8 cellular contexts compared by ENCODE assay signal in the genomic region with DNA sequence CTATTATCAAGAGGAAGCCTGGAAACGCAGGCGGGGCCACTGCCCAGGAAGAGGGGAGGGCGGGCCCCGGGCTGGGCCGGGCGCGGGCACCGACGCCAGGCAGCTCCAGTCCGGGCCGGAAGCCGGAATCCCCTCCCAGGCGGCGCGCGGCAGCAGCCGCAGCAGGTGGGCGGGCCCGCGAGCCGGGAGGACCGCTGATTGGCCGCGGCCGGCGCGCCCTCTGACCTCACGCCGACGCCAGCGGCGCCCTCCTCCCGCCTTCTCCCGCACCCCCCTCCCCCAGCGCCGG. TPM values are rescaled to one million over a fixed set of nuclear protein-coding genes. Genes with fewer than 3 reads are reported as not detected.
DNase-seq lines count a peak whose midpoint lies in the region; ATAC-seq, FAIRE-seq and TF ChIP-seq lines count a peak whose summit lies in the region.

No MANE protein-coding gene starts in this region.

- no peaks in the 10 kb centered on the region for H3K27me3 ChIP-seq in ACC112 (ENCODE audit: insufficient read depth, low read length)
- no peaks in the 10 kb centered on the region for H3K27me3 ChIP-seq in WERI-Rb-1 (ENCODE audit: insufficient read depth, low read depth, severe bottlenecking)
- no peaks in the 10 kb centered on the region for H3K27me3 ChIP-seq in mammary epithelial cell (ENCODE audit: insufficient read depth, low read length)
- no peaks in the 10 kb centered on the region for H3K27me3 ChIP-seq in small intestine (ENCODE audit: control insufficient read depth in 2 of 2, insufficient read depth in 2 of 2, low read length in 2 of 2)

- FAIRE-seq in small intestine (lab: Jason Lieb, UNC) = no peak

- no peaks in the 10 kb centered on the region; the same call in 1 of the 2 replicates for H3K36me3 ChIP-seq in ACC112 (ENCODE audit: insufficient read depth, low read length)
- H3K36me3 ChIP-seq in WERI-Rb-1 = peaks cover 35% of the 10 kb centered on the region
- peaks cover 5% of the 10 kb centered on the region for H3K36me3 ChIP-seq in mammary epithelial cell (ENCODE audit: insufficient read depth, low read length)
- H3K36me3 ChIP-seq in small intestine (ENCODE audit: control insufficient read depth in 2 of 2, insufficient read depth in 2 of 2, low read length in 2 of 2) = peaks cover under 1 to 8% of the 10 kb centered on the region in 2 donors

- peak overlapping the region; percentile 93 for H3K4me2 ChIP-seq in mammary epithelial cell (ENCODE audit: insufficient read depth, low read depth, low read length)

- H3K9me3 ChIP-seq in WERI-Rb-1 (ENCODE audit: severe bottlenecking) = no peaks in the 10 kb centered on the region
- H3K9me3 ChIP-seq in mammary epithelial cell (replicated peaks; ENCODE audit: insufficient read depth, low read length) = no peaks in the 10 kb centered on the region
- H3K9me3 ChIP-seq in small intestine (ENCODE audit: control insufficient read depth, low read depth) = no peaks in the 10 kb centered on the region

- intact Hi-C loops in mammary epithelial cell (cut with micrococcal nuclease) = loop anchor here (1.0 kb wide), 2 partner anchors 21 to 35 kb away; partner anchors contain the start of genes BAZ1B and TBL2

- H3K27ac ChIP-seq in ACC112 (ENCODE audit: low read depth, low read length) = peak overlapping the region; percentile 99
- peak overlapping the region; percentile 99 for H3K27ac ChIP-seq in WERI-Rb-1
- H3K27ac ChIP-seq in mammary epithelial cell (ENCODE audit: insufficient read depth, low read depth, low read length) = peak overlapping the region; percentile 93
- peak overlapping the region; percentile 98 to 100 for H3K27ac ChIP-seq in small intestine (ENCODE audit: low read depth in 1 of 2, low read length in 1 of 2)

- CTCF ChIA-PET in mammary epithelial cell (lab: Charles Lee; ENCODE audit: low non-redundant PET) = no interaction called here

- in situ Hi-C loops in mammary epithelial cell (cut with MboI; ENCODE audit: low sequenced_read_pairs in 2 of 2) = no loop called here

- peak; percentile 89 for DNase-seq in NCI-H2171 treated with DMSO at 0.1 percent for 48 hours (lab: John Stamatoyannopoulos, UW)
- peak; percentile 93 for DNase-seq in WERI-Rb-1
- DNase-seq in mammary epithelial cell = peak; percentile 93
- peak; percentile 99 for DNase-seq in iPS-NIHi11 (ENCODE audit: low spot score)
- DNase-seq in small intestine = peak; percentile 94

- WGBS in mammary epithelial cell (ENCODE audit: low coverage, missing lambda C conversion rate) = 0% methylated on average over 1 of the region's 36 CpGs
- WGBS in small intestine, 3 donors = 0% methylated on average over 6 to 36 of the region's 36 CpGs

- no peaks in the 10 kb centered on the region for H4K20me1 ChIP-seq in mammary epithelial cell (ENCODE audit: insufficient read depth, low read length)

- no peak for TF ChIP-seq CTCF in WERI-Rb-1 (IDR thresholded peaks at IDR 0.05; ENCODE audit: low read depth, low read length)
- TF ChIP-seq CTCF in mammary epithelial cell (conservative IDR thresholded peaks at IDR 0.05 in 1 of 2, IDR thresholded peaks at IDR 0.05 in 1 of 2; ENCODE audit: extremely low read depth in 1 of 2, insufficient read depth in 1 of 2, low read depth in 1 of 2, low read length in 2 of 2) = no peak

- peaks cover 47% of the 10 kb centered on the region for H3K79me2 ChIP-seq in ACC112 (ENCODE audit: control insufficient read depth, insufficient read depth, low read length, unreplicated experiment)
- H3K79me2 ChIP-seq in mammary epithelial cell (ENCODE audit: insufficient read depth, low read length) = peaks cover 49% of the 10 kb centered on the region

- dilution Hi-C loops in mammary epithelial cell (cut with HindIII; ENCODE audit: low sequenced_read_pairs) = loop anchor here (5.0 kb wide), 1 partner anchor 40 kb away; no protein-coding TSS in a partner anchor

- ATAC-seq in GM18868 (IDR thresholded peaks at IDR 0.05; ENCODE audit: unreplicated experiment) (peak; percentile 86), HG03135 (IDR thresholded peaks at IDR 0.05; ENCODE audit: unreplicated experiment) (peak; percentile 89)

- peaks cover 25% of the 10 kb centered on the region for H3K4me1 ChIP-seq in ACC112 (ENCODE audit: control insufficient read depth, insufficient read depth, low read length, unreplicated experiment)
- peaks cover 28% of the 10 kb centered on the region for H3K4me1 ChIP-seq in mammary epithelial cell (ENCODE audit: insufficient read depth, low read length)
- H3K4me1 ChIP-seq in small intestine (ENCODE audit: control insufficient read depth in 2 of 2, insufficient read depth in 1 of 2, low read depth in 1 of 2, low read length in 1 of 2) = peaks cover 0 to 7% of the 10 kb centered on the region in 2 donors

- BruUV-seq in mammary epithelial cell (replicated peaks; lab: Mats Ljungman, UMichigan) = no TSS peak

- H3K4me3 ChIP-seq in ACC112 (ENCODE audit: low read depth, low read length) = peak overlapping the region; percentile 91
- H3K4me3 ChIP-seq in WERI-Rb-1 (ENCODE audit: low read depth, low read length) = peak overlapping the region; percentile 77
- H3K4me3 ChIP-seq in mammary epithelial cell (replicated peaks in 1 of 3; ENCODE audit: insufficient read depth in 1 of 3, low read depth in 2 of 3, low read length in 3 of 3) = peak overlapping the region; percentile 73 to 99 (median 77)
- H3K4me3 ChIP-seq in small intestine (ENCODE audit: low read depth in 1 of 2, low read length in 2 of 2) = peak overlapping the region; percentile 82 to 87

- H3K9ac ChIP-seq in mammary epithelial cell (ENCODE audit: insufficient read depth, low read length) = peak overlapping the region; percentile 90

- H2AFZ ChIP-seq in ACC112 (ENCODE audit: low read length, unreplicated experiment) (peak overlapping the region; percentile 79), mammary epithelial cell (ENCODE audit: low read depth, low read length) (peak overlapping the region; percentile 95)

RNA-seq across cellular contexts. Expression of gene BCL7B, which starts 0.4 kb away (rescaled TPM):
- 10 to 100 TPM; 25.5 to 57.8 TPM for total RNA-seq in mammary epithelial cell
- polyA plus RNA-seq in mammary epithelial cell = 61.3 TPM
- polyA minus RNA-seq in mammary epithelial cell = 31.0 TPM
- polyA plus RNA-seq in small intestine = 10 to 100 TPM; 51.9 to 86.2 (median 76.7) TPM

RNA-seq across cellular contexts. Expression of gene TBL2, which starts 21.3 kb away (rescaled TPM):
- 10 to 100 TPM; 30.0 to 34.5 TPM for total RNA-seq in mammary epithelial cell
- 36.8 TPM for polyA plus RNA-seq in mammary epithelial cell
- 41.8 TPM for polyA minus RNA-seq in mammary epithelial cell
- polyA plus RNA-seq in small intestine = 10 to 100 TPM in 1 of 3 donors, 1 to 10 TPM in 2; 5.4 to 28.0 (median 10.0) TPM

RNA-seq across cellular contexts. Expression of gene BAZ1B, which starts 35.0 kb away (rescaled TPM):
- 10 to 100 TPM; 34.5 to 68.4 TPM for total RNA-seq in mammary epithelial cell
- polyA plus RNA-seq in mammary epithelial cell (20.4 TPM), small intestine (10 to 100 TPM; 15.7 to 28.1 (median 18.3) TPM)
- 55.8 TPM for polyA minus RNA-seq in mammary epithelial cell

Comparison
In these comparisons a context has a peak if more than half of its experiments do, and no peak if none do; other contexts are left out.
1. Peak in every context shown above with its lines: DNase-seq, ATAC-seq, H3K4me3 ChIP-seq and H3K27ac ChIP-seq.